Comparison of ENCODE assay signal across 17 cellular contexts in genomic region chr3:195240171-195240701, GRCh38. TPM values are rescaled to one million over a fixed set of nuclear protein-coding genes. Genes with fewer than 3 reads are reported as not detected.
A peak's percentile ranks its signal among the peaks of the same experiment; 100 is the strongest.
DNase-seq lines count a peak whose midpoint lies in the region; ATAC-seq and TF ChIP-seq lines count a peak whose summit lies in the region.
"Had no signal": no experiment of that assay in that cellular context is flagged by ENCODE, and none has a peak within 500 bp of the region (broad histone marks: within the 10 kb centered on the region; RNA-seq: fewer than 3 reads in every experiment).

No MANE protein-coding gene starts in this region.

- H3K4me3 ChIP-seq in right atrium auricular region: no peak overlapping the region
- H3K4me3 ChIP-seq in ovary: no peak overlapping the region
- H3K4me3 ChIP-seq in upper lobe of right lung: no peak overlapping the region
- H3K4me3 ChIP-seq: PC-9, SK-N-MC had no signal

- no peaks in the 10 kb centered on the region for H3K27me3 ChIP-seq in right atrium auricular region
- no peaks in the 10 kb centered on the region for H3K27me3 ChIP-seq in ovary
- H3K27me3 ChIP-seq in upper lobe of right lung: no peaks in the 10 kb centered on the region
- no peaks in the 10 kb centered on the region for H3K27me3 ChIP-seq in CD4-positive, alpha-beta T cell (ENCODE audit: control insufficient read depth, insufficient read depth, low read length)

- peaks cover 6% of the 10 kb centered on the region for H3K9me3 Mint-ChIP-seq in activated CD8-positive, alpha-beta T cell treated with anti-CD3 and anti-CD28 coated beads, Interleukin-2, amount 10 ng/mL, durations not matched to agents 7 days and 5 days (ENCODE audit: insufficient read depth)
- peaks cover 11% of the 10 kb centered on the region for H3K9me3 Mint-ChIP-seq in activated CD8-positive, alpha-beta T cell treated with anti-CD3 and anti-CD28 coated beads for 36 hours
- H3K9me3 Mint-ChIP-seq in CD4-positive, alpha-beta T cell: peaks cover 7% of the 10 kb centered on the region
- H3K9me3 Mint-ChIP-seq: neural crest cell had no signal

- no peak for TF ChIP-seq POLR2A in ovary (IDR thresholded peaks at IDR 0.05)

- CTCF ChIA-PET in activated CD8-positive, alpha-beta T cell treated with anti-CD3 and anti-CD28 coated beads, Interleukin-2, amount 10 ng/mL, durations not matched to agents 7 days and 5 days (lab: Charles Lee): no interaction called here
- CTCF ChIA-PET in activated CD8-positive, alpha-beta T cell treated with anti-CD3 and anti-CD28 coated beads for 36 hours (lab: Charles Lee): interaction anchor here (0.7 to 1.3 kb wide), 3 partner anchors 10 to 134 kb away, joined by 3 read pairs; no protein-coding TSS in a partner anchor
- CTCF ChIA-PET in CD4-positive, alpha-beta T cell (lab: Charles Lee): no interaction called here

- no peak overlapping the region for H3K27ac Mint-ChIP-seq in activated CD8-positive, alpha-beta T cell treated with anti-CD3 and anti-CD28 coated beads, Interleukin-2, amount 10 ng/mL, durations not matched to agents 7 days and 5 days
- no peak overlapping the region for H3K27ac Mint-ChIP-seq in activated CD8-positive, alpha-beta T cell treated with anti-CD3 and anti-CD28 coated beads for 36 hours
- no peak overlapping the region for H3K27ac Mint-ChIP-seq in CD4-positive, alpha-beta T cell
- H3K27ac Mint-ChIP-seq: activated CD4-positive, alpha-beta T cell treated with anti-CD3 and anti-CD28 coated beads, Interleukin-2, amount 10 ng/mL, durations not matched to agents 7 days and 5 days had no signal

- TF ChIP-seq CTCF in activated CD8-positive, alpha-beta T cell treated with anti-CD3 and anti-CD28 coated beads for 36 hours (IDR thresholded peaks at IDR 0.05): no peak
- TF ChIP-seq CTCF in right atrium auricular region (IDR thresholded peaks at IDR 0.05) (no peak), ovary (IDR thresholded peaks at IDR 0.05) (no peak), upper lobe of right lung (IDR thresholded peaks at IDR 0.05) (no peak)
- no peak for TF ChIP-seq CTCF in CD4-positive, alpha-beta T cell (IDR thresholded peaks at IDR 0.05)

- no peak for ATAC-seq in activated CD8-positive, alpha-beta T cell treated with anti-CD3 and anti-CD28 coated beads, Interleukin-2, amount 10 ng/mL, durations not matched to agents 7 days and 5 days
- ATAC-seq in activated CD8-positive, alpha-beta T cell treated with anti-CD3 and anti-CD28 coated beads for 36 hours: no peak
- ATAC-seq in upper lobe of right lung: peak; percentile 24
- ATAC-seq in CD4-positive, alpha-beta T cell (ENCODE audit: poor library complexity): no peak

- H3K27ac ChIP-seq in right atrium auricular region: peak overlapping the region; percentile 35 to 51
- no peak overlapping the region for H3K27ac ChIP-seq in ovary
- peak overlapping the region; percentile 75 for H3K27ac ChIP-seq in upper lobe of right lung
- no peak overlapping the region for H3K27ac ChIP-seq in CD4-positive, alpha-beta T cell (ENCODE audit: low read depth, low read length)
- H3K27ac ChIP-seq: 22Rv1, PC-9, SK-N-MC had no signal

- peaks cover 0 to 43% of the 10 kb centered on the region in 2 donors for H3K4me1 ChIP-seq in right atrium auricular region
- H3K4me1 ChIP-seq in ovary (ENCODE audit: insufficient read depth): peaks cover 8% of the 10 kb centered on the region
- peaks cover 13% of the 10 kb centered on the region for H3K4me1 ChIP-seq in upper lobe of right lung

- WGBS in ovary, 3 donors: 45 to 59% (median 46%) methylated on average over 15 of the region's 15 CpGs

- peaks cover 19% of the 10 kb centered on the region for H3K36me3 Mint-ChIP-seq in activated CD8-positive, alpha-beta T cell treated with anti-CD3 and anti-CD28 coated beads, Interleukin-2, amount 10 ng/mL, durations not matched to agents 7 days and 5 days (ENCODE audit: low read depth)
- peaks cover 14% of the 10 kb centered on the region for H3K36me3 Mint-ChIP-seq in activated CD8-positive, alpha-beta T cell treated with anti-CD3 and anti-CD28 coated beads for 36 hours (ENCODE audit: low read depth)
- H3K36me3 Mint-ChIP-seq in CD4-positive, alpha-beta T cell (ENCODE audit: low read depth): peaks cover 11% of the 10 kb centered on the region

- H3K36me3 ChIP-seq in right atrium auricular region: no peaks in the 10 kb centered on the region
- H3K36me3 ChIP-seq in ovary: no peaks in the 10 kb centered on the region
- H3K36me3 ChIP-seq in upper lobe of right lung: no peaks in the 10 kb centered on the region

- H3K9me3 ChIP-seq in right atrium auricular region (no peaks in the 10 kb centered on the region), ovary (no peaks in the 10 kb centered on the region), upper lobe of right lung (no peaks in the 10 kb centered on the region)
- H3K9me3 ChIP-seq in CD4-positive, alpha-beta T cell (ENCODE audit: control insufficient read depth, low read length): peaks cover 9% of the 10 kb centered on the region

- H3K27me3 Mint-ChIP-seq in activated CD8-positive, alpha-beta T cell treated with anti-CD3 and anti-CD28 coated beads, Interleukin-2, amount 10 ng/mL, durations not matched to agents 7 days and 5 days (ENCODE audit: low read depth): no peaks in the 10 kb centered on the region
- no peaks in the 10 kb centered on the region for H3K27me3 Mint-ChIP-seq in activated CD8-positive, alpha-beta T cell treated with anti-CD3 and anti-CD28 coated beads for 36 hours
- no peaks in the 10 kb centered on the region for H3K27me3 Mint-ChIP-seq in CD4-positive, alpha-beta T cell
- H3K27me3 Mint-ChIP-seq: activated CD4-positive, alpha-beta T cell treated with anti-CD3 and anti-CD28 coated beads, Interleukin-2, amount 10 ng/mL, durations not matched to agents 7 days and 5 days had no signal

- H3K4me3 Mint-ChIP-seq in activated CD8-positive, alpha-beta T cell treated with anti-CD3 and anti-CD28 coated beads, Interleukin-2, amount 10 ng/mL, durations not matched to agents 7 days and 5 days: no peak overlapping the region
- no peak overlapping the region for H3K4me3 Mint-ChIP-seq in activated CD8-positive, alpha-beta T cell treated with anti-CD3 and anti-CD28 coated beads for 36 hours
- no peak overlapping the region for H3K4me3 Mint-ChIP-seq in CD4-positive, alpha-beta T cell
- H3K4me3 Mint-ChIP-seq: activated CD4-positive, alpha-beta T cell treated with anti-CD3 and anti-CD28 coated beads, Interleukin-2, amount 10 ng/mL, durations not matched to agents 7 days and 5 days; neural crest cell had no signal

- peaks cover 14% of the 10 kb centered on the region for H3K4me1 Mint-ChIP-seq in activated CD8-positive, alpha-beta T cell treated with anti-CD3 and anti-CD28 coated beads, Interleukin-2, amount 10 ng/mL, durations not matched to agents 7 days and 5 days (ENCODE audit: low read depth)
- peaks cover 10% of the 10 kb centered on the region for H3K4me1 Mint-ChIP-seq in activated CD8-positive, alpha-beta T cell treated with anti-CD3 and anti-CD28 coated beads for 36 hours (ENCODE audit: low read depth)
- H3K4me1 Mint-ChIP-seq in CD4-positive, alpha-beta T cell (ENCODE audit: low read depth): no peaks in the 10 kb centered on the region

- DNase-seq in activated CD8-positive, alpha-beta T cell treated with anti-CD3 and anti-CD28 coated beads, Interleukin-2, amount 10 ng/mL, durations not matched to agents 7 days and 5 days: peak; percentile 6
- no peak for DNase-seq in activated CD8-positive, alpha-beta T cell treated with anti-CD3 and anti-CD28 coated beads for 36 hours
- DNase-seq in right atrium auricular region (ENCODE audit: low spot score) (peak; percentile 58), ovary (peak; percentile 44 to 87 (median 62)), upper lobe of right lung (peak; percentile 65), GM19240 (ENCODE audit: insufficient read length, low spot score) (no peak), KG1 (lab: John Stamatoyannopoulos, UW) (no peak)
- DNase-seq in CD4-positive, alpha-beta T cell: no peak
- DNase-seq: activated CD4-positive, alpha-beta T cell treated with anti-CD3 and anti-CD28 coated beads, Interleukin-2, amount 10 ng/mL, durations not matched to agents 7 days and 5 days; cerebellar nuclear complex; foreskin melanocyte; NCI-H2081; PC-9; stimulated activated CD4-positive, alpha-beta T cell treated with anti-CD3 and anti-CD28 coated beads, Interleukin-2, amount 100 ng/mL, for 48 hours had no signal

- intact Hi-C loops in activated CD8-positive, alpha-beta T cell treated with anti-CD3 and anti-CD28 coated beads for 36 hours (cut with micrococcal nuclease): no loop called here
- intact Hi-C loops in ovary (cut with DNase I) (no loop called here), upper lobe of right lung (cut with DNase I) (no loop called here)
- intact Hi-C loops in CD4-positive, alpha-beta T cell (cut with DNase I, micrococcal nuclease): no loop called here

- POLR2A ChIA-PET in activated CD8-positive, alpha-beta T cell treated with anti-CD3 and anti-CD28 coated beads, Interleukin-2, amount 10 ng/mL, durations not matched to agents 7 days and 5 days (lab: Charles Lee): no interaction called here
- POLR2A ChIA-PET in activated CD8-positive, alpha-beta T cell treated with anti-CD3 and anti-CD28 coated beads for 36 hours (lab: Charles Lee): interaction anchor here (1.1 kb wide), 1 partner anchor 13 kb away, joined by 4 read pairs; no protein-coding TSS in a partner anchor
- POLR2A ChIA-PET in CD4-positive, alpha-beta T cell (lab: Charles Lee): no interaction called here

- TF ChIP-seq EP300 in ovary (IDR thresholded peaks at IDR 0.05): peak; percentile 19

RNA-seq across cellular contexts. Expression of gene XXYLT1, which starts 30.7 kb away (rescaled TPM):
- total RNA-seq in activated CD8-positive, alpha-beta T cell treated with anti-CD3 and anti-CD28 coated beads, Interleukin-2, amount 10 ng/mL, durations not matched to agents 7 days and 5 days: 10 to 100 TPM; 10.8 to 13.3 TPM
- 1 to 10 TPM; 8.4 to 9.6 TPM for total RNA-seq in activated CD8-positive, alpha-beta T cell treated with anti-CD3 and anti-CD28 coated beads for 36 hours
- 1 to 10 TPM; 4.6 to 6.7 TPM for total RNA-seq in right atrium auricular region
- total RNA-seq in ovary: 10 to 100 TPM in 4 of 7 donors, 1 to 10 TPM in 3; 7.3 to 13.6 (median 10.2) TPM
- polyA plus RNA-seq in ovary: 10 to 100 TPM in 1 of 2 donors, 1 to 10 TPM in 1; 5.6 to 10.6 TPM
- total RNA-seq in upper lobe of right lung: 9.8 TPM
- total RNA-seq in CD4-positive, alpha-beta T cell: 1 to 10 TPM; 3.1 to 3.7 TPM

Comparison
In these comparisons a context has a peak if more than half of its experiments do, and no peak if none do; other contexts are left out.
1. DNase-seq: peak in activated CD8-positive, alpha-beta T cell treated with anti-CD3 and anti-CD28 coated beads, Interleukin-2, amount 10 ng/mL, durations not matched to agents 7 days and 5 days (single experiment), right atrium auricular region (single experiment), ovary (5 of 5) and upper lobe of right lung (single experiment); none in activated CD8-positive, alpha-beta T cell treated with anti-CD3 and anti-CD28 coated beads for 36 hours (single experiment), GM19240 (single experiment), KG1 (single experiment) and CD4-positive, alpha-beta T cell (0 of 10).
2. H3K27ac ChIP-seq: peak in right atrium auricular region (2 of 2) and upper lobe of right lung (single experiment); none in ovary (0 of 2) and CD4-positive, alpha-beta T cell (single experiment).